In the genomic region with DNA sequence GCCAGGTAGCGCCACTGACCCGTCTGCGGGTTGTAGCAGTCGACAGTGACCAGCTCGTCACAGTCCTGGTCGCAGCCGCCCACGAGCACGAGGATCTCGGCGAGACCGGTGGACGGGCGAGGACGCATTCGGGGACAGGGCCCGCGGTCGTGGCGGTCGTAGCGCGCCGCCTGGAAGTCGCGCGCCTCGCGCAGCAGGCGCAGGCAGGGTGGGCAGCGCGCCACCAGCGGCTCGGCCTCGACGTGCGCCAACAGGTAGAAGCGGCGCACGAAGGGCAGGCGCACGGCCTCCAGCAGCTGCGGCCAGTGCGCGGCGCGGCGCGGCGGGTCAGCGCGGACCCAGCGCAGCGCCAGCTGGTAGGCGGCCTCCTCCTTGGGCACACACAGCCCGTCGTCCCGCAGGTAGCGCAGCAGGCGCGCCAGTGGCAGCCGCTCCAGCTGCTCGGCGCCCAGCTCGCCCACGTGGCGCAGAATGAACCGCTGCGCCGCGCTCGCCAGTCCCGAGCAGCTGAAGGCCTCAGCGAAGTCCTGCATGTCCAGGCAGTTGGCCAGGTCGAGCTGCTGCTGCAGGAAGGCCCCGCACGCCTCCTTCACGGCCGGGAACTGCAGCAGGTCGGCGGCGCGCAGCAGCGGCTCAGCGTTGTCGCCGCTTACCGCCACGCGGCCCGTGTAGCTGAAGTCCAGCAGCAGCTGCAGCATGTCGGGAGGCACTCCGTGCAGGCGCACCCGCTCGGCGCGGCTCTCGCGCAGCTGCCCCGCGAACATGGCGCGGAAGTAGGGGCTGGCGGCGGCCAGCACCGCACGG, we compare ENCODE assay signal across 9 cellular contexts. TPM values are rescaled to one million over a fixed set of nuclear protein-coding genes. Genes with fewer than 3 reads are reported as not detected.
DNase-seq lines count a peak whose midpoint lies in the region; ATAC-seq and TF ChIP-seq lines count a peak whose summit lies in the region.
"Had no signal": no experiment of that assay in that cellular context is flagged by ENCODE, and none has a peak within 500 bp of the region (broad histone marks: within the 10 kb centered on the region; RNA-seq: fewer than 3 reads in every experiment).

No MANE protein-coding gene starts in this region.

- peak overlapping the region; percentile 98 for H3K23ac ChIP-seq in IMR-90 (ENCODE audit: low read depth, low read length)

- H2AK5ac ChIP-seq in IMR-90 (ENCODE audit: low read depth, low read length) = peak overlapping the region; percentile 91

- CTCF ChIA-PET in IMR-90 (lab: Yijun Ruan, JAX) = no interaction called here

- peak overlapping the region; percentile 79 for H3K4ac ChIP-seq in IMR-90 (ENCODE audit: low read depth, low read length)

- peak overlapping the region; percentile 25 for H3K18ac ChIP-seq in IMR-90 (ENCODE audit: low read depth, low read length)

- ATAC-seq in GM21423 (IDR thresholded peaks at IDR 0.05; ENCODE audit: unreplicated experiment) (peak; percentile 25), IMR-90 (ENCODE audit: low read depth) (peak; percentile 28)
- ATAC-seq in natural killer cell treated with Interleukin-12 subunit alpha and Interleukin-12 subunit beta and Interleukin-15 and Interleukin-18, amount 100 ng/mL, for 72 hours = peak; percentile 66 to 72

- peaks cover 5 to 51% of the 10 kb centered on the region in 2 experiments; a peak in 3 of 4 replicates for H3K79me1 ChIP-seq in IMR-90 (ENCODE audit: low read depth in 1 of 2, low read length in 2 of 2)

- dilution Hi-C loops in IMR-90 (cut with HindIII; ENCODE audit: low sequenced_read_pairs, unreplicated experiment) = no loop called here

- H4K20me1 ChIP-seq in IMR-90 (ENCODE audit: insufficient read depth, low read length) = peaks cover 49% of the 10 kb centered on the region

- no peak for TF ChIP-seq CTCF in IMR-90 (conservative IDR thresholded peaks at IDR 0.05; ENCODE audit: low read depth, low read length)

- H2BK15ac ChIP-seq in IMR-90 (ENCODE audit: low read depth, low read length) = peak overlapping the region; percentile 34; the same call in 1 of the 3 replicates

- no peak for TF ChIP-seq RAD21 in IMR-90 (IDR thresholded peaks at IDR 0.05; ENCODE audit: low read length)

- H3K9me3 ChIP-seq in IMR-90 (ENCODE audit: control insufficient read depth, insufficient read depth, low read length) = no peaks in the 10 kb centered on the region

- no peak overlapping the region; the same call in 1 of the 2 replicates for H2BK20ac ChIP-seq in IMR-90 (ENCODE audit: low read depth, low read length)

- H3K4me1 ChIP-seq in IMR-90 (ENCODE audit: control insufficient read depth, insufficient read depth, low read length) = peaks cover 14% of the 10 kb centered on the region

- peak overlapping the region; percentile 58 for H3K27ac ChIP-seq in IMR-90 (ENCODE audit: insufficient read depth, low read length)

- intact Hi-C loops in IMR-90 (cut with micrococcal nuclease) = loop anchor here (2.0 kb wide), 1 partner anchor 45 kb away; no protein-coding TSS in a partner anchor

- peak overlapping the region; percentile 96 for H3K14ac ChIP-seq in IMR-90 (replicated peaks; ENCODE audit: low read depth, low read length)

- peaks cover 16% of the 10 kb centered on the region for H3K36me3 ChIP-seq in IMR-90 (ENCODE audit: control insufficient read depth, insufficient read depth, low read length)

- peaks cover 21 to 38% of the 10 kb centered on the region in 2 donors for H3K4me1 Mint-ChIP-seq in natural killer cell treated with Interleukin-12 subunit alpha and Interleukin-12 subunit beta and Interleukin-15 and Interleukin-18, amount 100 ng/mL, for 72 hours (ENCODE audit: low read depth in 2 of 2)

- H2BK5ac ChIP-seq in IMR-90 (ENCODE audit: low read depth, low read length, poor library complexity, severe bottlenecking) = peak overlapping the region; percentile 60

- H4K8ac ChIP-seq in IMR-90 (ENCODE audit: low read depth in 2 of 2, low read length in 2 of 2) = peak overlapping the region; percentile 52 to 54; a peak in 3 of 4 replicates

- no peaks in the 10 kb centered on the region for H3K27me3 ChIP-seq in IMR-90 (ENCODE audit: control insufficient read depth, insufficient read depth, low read length)

- no TSS peak for BruUV-seq in IMR-90 (replicated peaks; lab: Mats Ljungman, UMichigan)

- H2BK120ac ChIP-seq in IMR-90 (ENCODE audit: low read depth, low read length) = peak overlapping the region; percentile 57

- H3K4me3 ChIP-seq in IMR-90 (ENCODE audit: insufficient read depth, low read depth, low read length) = peak overlapping the region; percentile 88

- POLR2A ChIA-PET in IMR-90 (lab: Charles Lee; ENCODE audit: unreplicated experiment) = no interaction called here

- in situ Hi-C loops in IMR-90 (cut with MboI; ENCODE audit: low sequenced_read_pairs) = no loop called here

- peak overlapping the region; percentile 59 for H3K56ac ChIP-seq in IMR-90 (ENCODE audit: extremely low read depth, insufficient read depth, low read length)

- peak overlapping the region; percentile 94 for H3K4me3 Mint-ChIP-seq in natural killer cell treated with Interleukin-12 subunit alpha and Interleukin-12 subunit beta and Interleukin-15 and Interleukin-18, amount 100 ng/mL, for 72 hours

- peak overlapping the region; percentile 69 for H4K91ac ChIP-seq in IMR-90 (ENCODE audit: insufficient read depth, low read depth, low read length)

- WGBS in IMR-90 (ENCODE audit: extremely low coverage in 2 of 2, insufficient read length in 1 of 2), 2 experiments = 1% methylated on average over 82 of the region's 108 CpGs; no CpG with 5 or more reads in 1 of the 2 experiments

- TF ChIP-seq POLR2A in IMR-90 (IDR thresholded peaks at IDR 0.05; ENCODE audit: low read depth, low read length) = no peak

- peak overlapping the region; percentile 94 for H2AFZ ChIP-seq in IMR-90 (replicated peaks; ENCODE audit: low read length, poor library complexity)

- H3K9ac ChIP-seq in IMR-90 (ENCODE audit: low read depth, low read length) = peak overlapping the region; percentile 58

- no peaks in the 10 kb centered on the region for H3K36me3 Mint-ChIP-seq in natural killer cell treated with Interleukin-12 subunit alpha and Interleukin-12 subunit beta and Interleukin-15 and Interleukin-18, amount 100 ng/mL, for 72 hours

- H3K9me3 Mint-ChIP-seq in natural killer cell treated with Interleukin-12 subunit alpha and Interleukin-12 subunit beta and Interleukin-15 and Interleukin-18, amount 100 ng/mL, for 72 hours = no peaks in the 10 kb centered on the region

- no peaks in the 10 kb centered on the region for H3K27me3 Mint-ChIP-seq in natural killer cell treated with Interleukin-12 subunit alpha and Interleukin-12 subunit beta and Interleukin-15 and Interleukin-18, amount 100 ng/mL, for 72 hours

- peak overlapping the region; percentile 83 to 95 for H3K27ac Mint-ChIP-seq in natural killer cell treated with Interleukin-12 subunit alpha and Interleukin-12 subunit beta and Interleukin-15 and Interleukin-18, amount 100 ng/mL, for 72 hours

- DNase-seq in ELF-1 (ENCODE audit: low read depth, low spot score) (peak; percentile 80), IMR-90 (peak; percentile 59), fibroblast of peridontal ligament (ENCODE audit: extremely low read depth) (peak; percentile 40), NCI-H1694 treated with DMSO at 0.1 percent for 48 hours (lab: John Stamatoyannopoulos, UW) (no peak), HPDE6-E6E7 (ENCODE audit: extremely low spot score) (no peak)
- peak; percentile 78 for DNase-seq in activated CD8-positive, alpha-beta memory T cell treated with anti-CD3 and anti-CD28 coated beads for 24 hours
- DNase-seq in natural killer cell treated with Interleukin-12 subunit alpha and Interleukin-12 subunit beta and Interleukin-15 and Interleukin-18, amount 100 ng/mL, for 72 hours (ENCODE audit: low spot score) = no peak

- peak overlapping the region; percentile 33 for H4K5ac ChIP-seq in IMR-90 (ENCODE audit: low read depth, low read length)

- peaks cover 13% of the 10 kb centered on the region for H3K9me1 ChIP-seq in IMR-90 (ENCODE audit: insufficient read depth, low read length)

- peak overlapping the region; percentile 68 for H3K4me2 ChIP-seq in IMR-90 (ENCODE audit: low read depth, low read length)

- peak overlapping the region; percentile 100 for H2AK9ac ChIP-seq in IMR-90 (replicated peaks; ENCODE audit: low read depth, low read length, poor library complexity)

TF ChIP-seq in IMR-90, 13 proteins besides CTCF, POLR2A, EP300 and RAD21 (continues in another document):
- no peak for TF ChIP-seq CEBPB (IDR thresholded peaks at IDR 0.05; ENCODE audit: low read depth, low read length)
- TF ChIP-seq SMC3 (IDR thresholded peaks at IDR 0.05; ENCODE audit: low read depth, low read length) = no peak
- no peak for TF ChIP-seq RCOR1 (IDR thresholded peaks at IDR 0.05; ENCODE audit: insufficient replicate concordance, low read length)

RNA-seq across cellular contexts. Expression of a gene that starts 0.6 kb away (rescaled TPM):
- 12.0 and 14.2 TPM in 2 replicates for total RNA-seq in IMR-90 (2012; rRNA removed)
- polyA plus RNA-seq in IMR-90 (2012; rRNA removed) = 36.7 and 37.4 TPM in 2 replicates
- polyA plus RNA-seq in IMR-90 (2012; cell fraction: cytosol; rRNA removed) = 27.2 and 40.1 TPM in 2 replicates
- polyA plus RNA-seq in IMR-90 (2012; cell fraction: nucleus; rRNA removed; ENCODE audit: low replicate concordance) = 70.4 and 149 TPM in 2 replicates
- total RNA-seq in natural killer cell treated with Interleukin-12 subunit alpha and Interleukin-12 subunit beta and Interleukin-15 and Interleukin-18, amount 100 ng/mL, for 72 hours = 10 to 100 TPM; 20.2 to 46.2 TPM

RNA-seq across cellular contexts. Expression of a gene that starts 11.5 kb away (rescaled TPM):
- total RNA-seq in IMR-90 (2012; rRNA removed) = 7.3 and 9.4 TPM in 2 replicates
- polyA plus RNA-seq in IMR-90 (2012; rRNA removed) = 7.6 and 9.8 TPM in 2 replicates
- 6.4 and 8.4 TPM in 2 replicates for polyA plus RNA-seq in IMR-90 (2012; cell fraction: cytosol; rRNA removed)
- polyA plus RNA-seq in IMR-90 (2012; cell fraction: nucleus; rRNA removed; ENCODE audit: low replicate concordance) = 13.3 and 25.1 TPM in 2 replicates
- 10 to 100 TPM; 10.8 to 14.7 TPM for total RNA-seq in natural killer cell treated with Interleukin-12 subunit alpha and Interleukin-12 subunit beta and Interleukin-15 and Interleukin-18, amount 100 ng/mL, for 72 hours

RNA-seq across cellular contexts. Expression of a gene that starts 22.3 kb away (rescaled TPM):
- 9.3 and 10.3 TPM in 2 replicates for total RNA-seq in IMR-90 (2012; rRNA removed)
- polyA plus RNA-seq in IMR-90 (2012; rRNA removed) = 17.5 and 19.7 TPM in 2 replicates
- 10.0 and 15.6 TPM in 2 replicates for polyA plus RNA-seq in IMR-90 (2012; cell fraction: cytosol; rRNA removed)
- 61.7 and 153 TPM in 2 replicates for polyA plus RNA-seq in IMR-90 (2012; cell fraction: nucleus; rRNA removed; ENCODE audit: low replicate concordance)
- 10 to 100 TPM; 29.8 to 50.5 TPM for total RNA-seq in natural killer cell treated with Interleukin-12 subunit alpha and Interleukin-12 subunit beta and Interleukin-15 and Interleukin-18, amount 100 ng/mL, for 72 hours

RNA-seq across cellular contexts. Expression of a gene that starts 22.6 kb away (rescaled TPM):
- total RNA-seq in IMR-90 (2012; rRNA removed) = 13.9 and 14.2 TPM in 2 replicates
- 14.9 and 16.0 TPM in 2 replicates for polyA plus RNA-seq in IMR-90 (2012; rRNA removed)
- 11.8 and 12.7 TPM in 2 replicates for polyA plus RNA-seq in IMR-90 (2012; cell fraction: cytosol; rRNA removed)
- 23.2 and 37.1 TPM in 2 replicates for polyA plus RNA-seq in IMR-90 (2012; cell fraction: nucleus; rRNA removed; ENCODE audit: low replicate concordance)
- 10 to 100 TPM; 18.7 to 33.2 TPM for total RNA-seq in natural killer cell treated with Interleukin-12 subunit alpha and Interleukin-12 subunit beta and Interleukin-15 and Interleukin-18, amount 100 ng/mL, for 72 hours

RNA-seq across cellular contexts. Expression of a gene that starts 47.0 kb away (rescaled TPM):
- not detected in 2 replicates for total RNA-seq in IMR-90 (2012; rRNA removed)
- 0.05 and 0.10 TPM in 2 replicates for polyA plus RNA-seq in IMR-90 (2012; rRNA removed)
- polyA plus RNA-seq in IMR-90 (2012; cell fraction: cytosol; rRNA removed) = 0.05 TPM in 1 of 2 replicates, not detected in the other
- polyA plus RNA-seq in IMR-90 (2012; cell fraction: nucleus; rRNA removed; ENCODE audit: low replicate concordance) = 0.09 and 0.15 TPM in 2 replicates
- total RNA-seq in natural killer cell treated with Interleukin-12 subunit alpha and Interleukin-12 subunit beta and Interleukin-15 and Interleukin-18, amount 100 ng/mL, for 72 hours = not detected
- total RNA-seq: activated CD8-positive, alpha-beta memory T cell treated with anti-CD3 and anti-CD28 coated beads for 36 hours had no signal

Comparison
In these comparisons a context has a peak if more than half of its experiments do, and no peak if none do; other contexts are left out.
1. DNase-seq: peak in ELF-1 (single experiment), IMR-90 (single experiment), activated CD8-positive, alpha-beta memory T cell treated with anti-CD3 and anti-CD28 coated beads for 24 hours (single experiment) and fibroblast of peridontal ligament (single experiment); none in natural killer cell treated with Interleukin-12 subunit alpha and Interleukin-12 subunit beta and Interleukin-15 and Interleukin-18, amount 100 ng/mL, for 72 hours (single experiment), NCI-H1694 treated with DMSO at 0.1 percent for 48 hours (single experiment) and HPDE6-E6E7 (single experiment).
2. Peak in every context shown above with its lines, with median percentiles within 50 percentile points of each other: ATAC-seq.